22 cellular contexts compared by ENCODE assay signal in genomic region chr6:150735340-150735851, GRCh38.
DNase-seq lines count a peak whose midpoint lies in the region; ATAC-seq, FAIRE-seq and TF ChIP-seq lines count a peak whose summit lies in the region.
"Had no signal": no experiment of that assay in that cellular context is flagged by ENCODE, and none has a peak within 500 bp of the region (broad histone marks: within the 10 kb centered on the region; RNA-seq: fewer than 3 reads in every experiment).

No MANE protein-coding gene starts in this region.

- H3K27ac ChIP-seq in left ventricle myocardium inferior (replicated peaks), result peak overlapping the region; percentile 36
- no peak overlapping the region for H3K27ac ChIP-seq in small intestine (ENCODE audit: low read depth in 1 of 2, low read length in 1 of 2)
- H3K27ac ChIP-seq: 22Rv1; BLaER1 treated with 17β-estradiol and CSF1 and Interleukin-3, amounts not matched to agents 10 nM and 100 nM had no signal

- H3K36me3 ChIP-seq in left ventricle myocardium inferior (peaks cover 10% of the 10 kb centered on the region), small intestine (ENCODE audit: control insufficient read depth in 2 of 2, insufficient read depth in 2 of 2, low read length in 2 of 2) (peaks cover 0 to 2% of the 10 kb centered on the region in 2 donors)
- H3K36me3 ChIP-seq: BE2C had no signal

- 86 to 94% (median 92%) methylated on average over 3 of the region's 3 CpGs for WGBS in small intestine, 3 donors

- peak overlapping the region; percentile 2 for H3K27ac Mint-ChIP-seq in mesothelial cell of epicardium
- H3K27ac Mint-ChIP-seq: CD4-positive, alpha-beta memory T cell; GM23338; H9; HFFc6 had no signal

- no peaks in the 10 kb centered on the region for H3K27me3 Mint-ChIP-seq in mesothelial cell of epicardium (ENCODE audit: low read depth)
- H3K27me3 Mint-ChIP-seq: CD4-positive, alpha-beta memory T cell had no signal

- peaks cover 26% of the 10 kb centered on the region for H3K4me1 Mint-ChIP-seq in mesothelial cell of epicardium
- H3K4me1 Mint-ChIP-seq: CD4-positive, alpha-beta memory T cell; GM23338 had no signal

- H3K4me3 Mint-ChIP-seq in mesothelial cell of epicardium, result no peak overlapping the region
- H3K4me3 Mint-ChIP-seq: CD4-positive, alpha-beta memory T cell; GM23338; H9; HFFc6 had no signal

- no peaks in the 10 kb centered on the region for H3K9me3 Mint-ChIP-seq in mesothelial cell of epicardium
- H3K9me3 Mint-ChIP-seq: CD4-positive, alpha-beta memory T cell; GM23338; H9; HFFc6 had no signal

- H3K27me3 ChIP-seq in left ventricle myocardium inferior (ENCODE audit: low read depth) (no peaks in the 10 kb centered on the region), small intestine (ENCODE audit: control insufficient read depth in 2 of 2, insufficient read depth in 2 of 2, low read length in 2 of 2) (no peaks in the 10 kb centered on the region)

- no peak overlapping the region for H3K4me3 ChIP-seq in left ventricle myocardium inferior
- H3K4me3 ChIP-seq in small intestine (ENCODE audit: low read depth in 1 of 2, low read length in 2 of 2), result no peak overlapping the region
- H3K4me3 ChIP-seq: BLaER1 treated with 17β-estradiol and CSF1 and Interleukin-3, amounts not matched to agents 10 nM and 100 nM; GM23338 had no signal

- peaks cover 24% of the 10 kb centered on the region for H3K36me3 Mint-ChIP-seq in mesothelial cell of epicardium

- peak; percentile 21 for FAIRE-seq in colon (lab: Jason Lieb, UNC)
- no peak for FAIRE-seq in small intestine (lab: Jason Lieb, UNC)
- FAIRE-seq: A204.1, GM12891, GM18507 had no signal

- no peaks in the 10 kb centered on the region for H3K9me3 ChIP-seq in left ventricle myocardium inferior (replicated peaks)
- H3K9me3 ChIP-seq in small intestine (ENCODE audit: control insufficient read depth, low read depth), result no peaks in the 10 kb centered on the region
- H3K9me3 ChIP-seq: BE2C; BLaER1 treated with 17β-estradiol and CSF1 and Interleukin-3, amounts not matched to agents 10 nM and 100 nM had no signal

- intact Hi-C loops in left ventricle myocardium inferior (cut with micrococcal nuclease) (no loop called here), Right ventricle myocardium superior (cut with DNase I) (no loop called here)

- TF ChIP-seq CTCF in left ventricle myocardium inferior (IDR thresholded peaks at IDR 0.05; ENCODE audit: borderline replicate concordance) (no peak), mesothelial cell of epicardium (IDR thresholded peaks at IDR 0.05; ENCODE audit: unreplicated experiment) (no peak)

- no peak for DNase-seq in left ventricle myocardium inferior
- DNase-seq in Right ventricle myocardium superior, result no peak
- DNase-seq in mesothelial cell of epicardium (ENCODE audit: low spot score in 2 of 2, unreplicated experiment in 2 of 2), result no peak
- DNase-seq in small intestine, result no peak
- no peak for DNase-seq in NCI-H82 (lab: John Stamatoyannopoulos, UW)
- DNase-seq: BE2C; Calu3; CD4-positive, alpha-beta memory T cell; COR-L47; DMS53; DMS79 treated with DMSO at 0.1 percent for 48 hours; GF-D8; H9; HFFc6 had no signal

- H3K4me1 ChIP-seq in left ventricle myocardium inferior (peaks cover 21% of the 10 kb centered on the region), small intestine (ENCODE audit: control insufficient read depth in 2 of 2, insufficient read depth in 1 of 2, low read depth in 1 of 2, low read length in 1 of 2) (no peaks in the 10 kb centered on the region)
- H3K4me1 ChIP-seq: BE2C; BLaER1 treated with 17β-estradiol and CSF1 and Interleukin-3, amounts not matched to agents 10 nM and 100 nM had no signal

- no peak for ATAC-seq in Right ventricle myocardium superior (ENCODE audit: poor library complexity)
- ATAC-seq: GM23338, HCT116 had no signal
